In the genomic region with DNA sequence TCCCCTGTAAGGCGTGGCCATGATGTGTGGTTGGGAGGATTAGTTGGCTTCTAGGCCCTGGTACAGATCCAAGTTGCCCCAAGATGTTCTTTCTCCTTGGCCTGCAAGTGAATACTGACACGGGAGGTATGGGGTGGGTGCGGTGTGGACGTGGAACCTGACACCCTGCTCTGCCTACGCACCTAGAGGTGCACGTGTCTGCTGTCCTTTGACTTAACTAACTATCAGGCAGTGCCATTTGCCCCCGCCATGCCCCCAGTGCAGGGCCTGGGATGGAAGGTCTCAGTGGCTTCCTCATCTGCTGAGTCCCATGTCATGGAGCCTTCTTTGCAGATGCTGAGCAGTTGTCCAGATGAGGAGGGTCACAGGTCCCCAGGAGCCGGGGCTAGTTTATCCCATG, we compare ENCODE assay signal across 22 cellular contexts.
"Had no signal": no experiment of that assay in that cellular context is flagged by ENCODE, and none has a peak within 500 bp of the region (broad histone marks: within the 10 kb centered on the region; RNA-seq: fewer than 3 reads in every experiment).

No MANE protein-coding gene starts in this region.

- DNase-seq: IMR-90, Karpas-422, KG1, MM.1S, NCI-H1092 treated with DMSO at 0.1 percent for 48 hours, NCI-H1436, NCI-H187, NCI-H2029, NCI-H2081 treated with DMSO at 0.1 percent for 48 hours, NCI-H2171, NCI-H226, NCI-H446, NCI-H510A, NCI-H524 treated with DMSO at 0.1 percent for 48 hours, NCI-H69, NCI-H774, Right ventricle myocardium superior, RPMI8226, SIG-M5, SK-N-SH, SW 1271 had no signal

- H3K9me3 ChIP-seq: SK-N-SH had no signal

- ATAC-seq: HepG2 had no signal
